Comparison of ENCODE assay signal across 10 cellular contexts in genomic region chr7:95684037-95684436, GRCh38.
A peak's percentile ranks its signal among the peaks of the same experiment; 100 is the strongest.
DNase-seq lines count a peak whose midpoint lies in the region; ATAC-seq, FAIRE-seq and TF ChIP-seq lines count a peak whose summit lies in the region.
"Had no signal": no experiment of that assay in that cellular context is flagged by ENCODE, and none has a peak within 500 bp of the region (broad histone marks: within the 10 kb centered on the region; RNA-seq: fewer than 3 reads in every experiment).

No MANE protein-coding gene starts in this region.

- H3K27ac Mint-ChIP-seq in activated naive CD8-positive, alpha-beta T cell treated with anti-CD3 and anti-CD28 coated beads for 36 hours = no peak overlapping the region
- H3K27ac Mint-ChIP-seq: activated naive CD4-positive, alpha-beta T cell treated with anti-CD3 and anti-CD28 coated beads, Interleukin-2, amount 50 U/mL, for 24 hours had no signal

- TF ChIP-seq CTCF in sigmoid colon (IDR thresholded peaks at IDR 0.05) = peak in 3 of 4 experiments; percentile 60 to 78 (median 68)

- DNase-seq in AG08396 (ENCODE audit: low spot score) = peak; percentile 14
- peak; percentile 91 for DNase-seq in SHP77 treated with DMSO at 0.1 percent for 48 hours (lab: John Stamatoyannopoulos, UW)
- peak in 1 of 2 donors; percentile 10 for DNase-seq in frontal cortex (ENCODE audit: low spot score in 2 of 2)
- no peak for DNase-seq in sigmoid colon
- no peak for DNase-seq in activated naive CD8-positive, alpha-beta T cell treated with anti-CD3 and anti-CD28 coated beads for 36 hours
- no peak for DNase-seq in NCI-H446 (lab: John Stamatoyannopoulos, UW)
- DNase-seq in NCI-H1436 treated with DMSO at 0.1 percent for 48 hours (lab: John Stamatoyannopoulos, UW) = no peak

- H3K27me3 Mint-ChIP-seq in activated naive CD8-positive, alpha-beta T cell treated with anti-CD3 and anti-CD28 coated beads for 36 hours = peaks cover 2% of the 10 kb centered on the region
- H3K27me3 Mint-ChIP-seq: activated naive CD4-positive, alpha-beta T cell treated with anti-CD3 and anti-CD28 coated beads, Interleukin-2, amount 50 U/mL, for 24 hours had no signal

- H3K27me3 ChIP-seq in sigmoid colon = no peaks in the 10 kb centered on the region

- H3K36me3 Mint-ChIP-seq in activated naive CD8-positive, alpha-beta T cell treated with anti-CD3 and anti-CD28 coated beads for 36 hours = no peaks in the 10 kb centered on the region
- H3K36me3 Mint-ChIP-seq: activated naive CD4-positive, alpha-beta T cell treated with anti-CD3 and anti-CD28 coated beads, Interleukin-2, amount 50 U/mL, for 24 hours had no signal

- TF ChIP-seq EP300 in sigmoid colon (IDR thresholded peaks at IDR 0.05) = no peak

- no peaks in the 10 kb centered on the region for H3K9me3 ChIP-seq in sigmoid colon

- WGBS in sigmoid colon, 2 donors = 34 to 47% methylated on average over 2 of the region's 2 CpGs

- peaks cover 0 to 15% (median 4%) of the 10 kb centered on the region in 4 donors for H3K4me1 ChIP-seq in sigmoid colon

- H3K36me3 ChIP-seq in sigmoid colon = no peaks in the 10 kb centered on the region

- TF ChIP-seq POLR2A in sigmoid colon (IDR thresholded peaks at IDR 0.05) = no peak

- H3K9me3 Mint-ChIP-seq in activated naive CD8-positive, alpha-beta T cell treated with anti-CD3 and anti-CD28 coated beads for 36 hours = peaks cover 3% of the 10 kb centered on the region
- H3K9me3 Mint-ChIP-seq: activated naive CD4-positive, alpha-beta T cell treated with anti-CD3 and anti-CD28 coated beads, Interleukin-2, amount 50 U/mL, for 24 hours had no signal

- peak; percentile 41 for ATAC-seq in HG02588 (IDR thresholded peaks at IDR 0.05; ENCODE audit: unreplicated experiment)

- intact Hi-C loops in sigmoid colon (cut with DNase I) = loop anchor here (2.0 kb wide), 2 partner anchors 87 to 139 kb away; partner anchors contain the start of gene PDK4

- peak overlapping the region in 3 of 4 donors; percentile 7 to 42 (median 12) for H3K27ac ChIP-seq in sigmoid colon

- H3K4me3 Mint-ChIP-seq in activated naive CD8-positive, alpha-beta T cell treated with anti-CD3 and anti-CD28 coated beads for 36 hours = no peak overlapping the region
- H3K4me3 Mint-ChIP-seq: activated naive CD4-positive, alpha-beta T cell treated with anti-CD3 and anti-CD28 coated beads, Interleukin-2, amount 50 U/mL, for 24 hours had no signal

- FAIRE-seq in frontal cortex (lab: Jason Lieb, UNC) = peak; percentile 66
- FAIRE-seq: GM18507 had no signal

- no peak overlapping the region for H3K4me3 ChIP-seq in sigmoid colon

- no peaks in the 10 kb centered on the region for H3K4me1 Mint-ChIP-seq in activated naive CD8-positive, alpha-beta T cell treated with anti-CD3 and anti-CD28 coated beads for 36 hours
- H3K4me1 Mint-ChIP-seq: activated naive CD4-positive, alpha-beta T cell treated with anti-CD3 and anti-CD28 coated beads, Interleukin-2, amount 50 U/mL, for 24 hours had no signal

Comparison
In these comparisons a context has a peak if more than half of its experiments do, and no peak if none do; other contexts are left out.
1. DNase-seq: peak in AG08396 (single experiment) and SHP77 treated with DMSO at 0.1 percent for 48 hours (single experiment); none in sigmoid colon (single experiment), activated naive CD8-positive, alpha-beta T cell treated with anti-CD3 and anti-CD28 coated beads for 36 hours (single experiment), NCI-H446 (0 of 2) and NCI-H1436 treated with DMSO at 0.1 percent for 48 hours (single experiment).